In genomic region chr1:220880367-220880680, GRCh38 we compare ENCODE assay signal across 8 cellular contexts. TPM values are rescaled to one million over a fixed set of nuclear protein-coding genes. Genes with fewer than 3 reads are reported as not detected.
DNase-seq lines count a peak whose midpoint lies in the region; ATAC-seq, FAIRE-seq and TF ChIP-seq lines count a peak whose summit lies in the region.

No MANE protein-coding gene starts in this region.

- peaks cover 26% of the 10 kb centered on the region for H3K4me1 Mint-ChIP-seq in central memory CD8-positive, alpha-beta T cell

- H3K27ac Mint-ChIP-seq in central memory CD8-positive, alpha-beta T cell (ENCODE audit: low read depth) = no peak overlapping the region

- H3K9me3 Mint-ChIP-seq in central memory CD8-positive, alpha-beta T cell = no peaks in the 10 kb centered on the region

- TF ChIP-seq CTCF in right atrium auricular region (IDR thresholded peaks at IDR 0.05) (no peak), vagina (IDR thresholded peaks at IDR 0.05) (no peak)

- H3K4me3 Mint-ChIP-seq in central memory CD8-positive, alpha-beta T cell = peak overlapping the region; percentile 73

- peaks cover 94% of the 10 kb centered on the region for H3K27me3 Mint-ChIP-seq in central memory CD8-positive, alpha-beta T cell

- H3K36me3 Mint-ChIP-seq in central memory CD8-positive, alpha-beta T cell (ENCODE audit: insufficient read depth) = peaks cover 7% of the 10 kb centered on the region

- peaks cover 21% of the 10 kb centered on the region for H3K36me3 ChIP-seq in right atrium auricular region
- peaks cover 7 to 32% of the 10 kb centered on the region in 2 donors for H3K36me3 ChIP-seq in muscle layer of duodenum (ENCODE audit: control insufficient read depth in 1 of 2, insufficient read depth in 2 of 2, low read length in 2 of 2)
- H3K36me3 ChIP-seq in vagina = peaks cover 0 to 19% of the 10 kb centered on the region in 2 donors

- no peak for FAIRE-seq in frontal cortex (lab: Jason Lieb, UNC)

- no peaks in the 10 kb centered on the region for H3K9me3 ChIP-seq in right atrium auricular region
- no peaks in the 10 kb centered on the region for H3K9me3 ChIP-seq in muscle layer of duodenum (ENCODE audit: control insufficient read depth in 1 of 2, low read length in 2 of 2)
- H3K9me3 ChIP-seq in vagina = no peaks in the 10 kb centered on the region

- H3K4me1 ChIP-seq in right atrium auricular region = peaks cover 0 to 66% of the 10 kb centered on the region in 2 donors
- H3K4me1 ChIP-seq in muscle layer of duodenum (ENCODE audit: control insufficient read depth in 1 of 2, insufficient read depth in 2 of 2, low read length in 2 of 2) = peaks cover 7% of the 10 kb centered on the region in 2 donors
- H3K4me1 ChIP-seq in vagina = peaks cover 41% of the 10 kb centered on the region

- no peak for TF ChIP-seq POLR2A in vagina (IDR thresholded peaks at IDR 0.05)

- intact Hi-C loops in Right ventricle myocardium inferior (cut with DNase I) = loop anchor here (2.0 kb wide), 1 partner anchor 322 kb away; no protein-coding TSS in a partner anchor
- intact Hi-C loops in vagina (cut with DNase I) = loop anchor here (5.0 to 10.0 kb wide), 4 partner anchors 152 to 864 kb away; partner anchors contain the start of gene DUSP10

- H3K27me3 ChIP-seq in right atrium auricular region = no peaks in the 10 kb centered on the region
- H3K27me3 ChIP-seq in muscle layer of duodenum (ENCODE audit: low read depth, low read length) = no peaks in the 10 kb centered on the region
- H3K27me3 ChIP-seq in vagina = no peaks in the 10 kb centered on the region

- DNase-seq in right atrium auricular region (ENCODE audit: low spot score) (no peak), Right ventricle myocardium inferior (ENCODE audit: missing footprints) (no peak), vagina (ENCODE audit: extremely low spot score in 2 of 2) (peak; percentile 47 to 74), frontal cortex (ENCODE audit: low spot score in 2 of 2) (no peak), LoVo (ENCODE audit: low spot score) (no peak)
- no peak for DNase-seq in central memory CD8-positive, alpha-beta T cell (ENCODE audit: low spot score in 2 of 2)

- H3K4me3 ChIP-seq in right atrium auricular region = peak overlapping the region; percentile 62 to 96
- H3K4me3 ChIP-seq in muscle layer of duodenum (ENCODE audit: low read depth in 1 of 2, low read length in 2 of 2) = peak overlapping the region; percentile 67 to 95
- peak overlapping the region; percentile 68 to 93 for H3K4me3 ChIP-seq in vagina

- no peak for ATAC-seq in Right ventricle myocardium inferior
- ATAC-seq in central memory CD8-positive, alpha-beta T cell (replicated peaks; ENCODE audit: extremely low read depth, poor library complexity, severe bottlenecking) = no peak
- no peak for ATAC-seq in HG03039 (IDR thresholded peaks at IDR 0.05; ENCODE audit: unreplicated experiment)

- H3K27ac ChIP-seq in right atrium auricular region = peak overlapping the region; percentile 93 to 98
- H3K27ac ChIP-seq in muscle layer of duodenum (ENCODE audit: low read length) = peak overlapping the region; percentile 95
- peak overlapping the region; percentile 94 for H3K27ac ChIP-seq in vagina

RNA-seq across cellular contexts. Expression of gene HLX, which starts 1.1 kb away (rescaled TPM):
- total RNA-seq in right atrium auricular region (1 to 10 TPM; 5.5 to 6.2 TPM), Right ventricle myocardium inferior (5.0 TPM), vagina (7.4 TPM), frontal cortex (0.82 TPM)

Comparison
In these comparisons a context has a peak if more than half of its experiments do, and no peak if none do; other contexts are left out.
1. DNase-seq: peak in vagina (2 of 2); none in right atrium auricular region (single experiment), Right ventricle myocardium inferior (single experiment), central memory CD8-positive, alpha-beta T cell (0 of 2), frontal cortex (0 of 2) and LoVo (single experiment).
2. Peak in every context shown above with its lines, with median percentiles within 50 percentile points of each other: H3K27ac ChIP-seq and H3K4me3 ChIP-seq.